1 cellular context compared by ENCODE assay signal in the genomic region with DNA sequence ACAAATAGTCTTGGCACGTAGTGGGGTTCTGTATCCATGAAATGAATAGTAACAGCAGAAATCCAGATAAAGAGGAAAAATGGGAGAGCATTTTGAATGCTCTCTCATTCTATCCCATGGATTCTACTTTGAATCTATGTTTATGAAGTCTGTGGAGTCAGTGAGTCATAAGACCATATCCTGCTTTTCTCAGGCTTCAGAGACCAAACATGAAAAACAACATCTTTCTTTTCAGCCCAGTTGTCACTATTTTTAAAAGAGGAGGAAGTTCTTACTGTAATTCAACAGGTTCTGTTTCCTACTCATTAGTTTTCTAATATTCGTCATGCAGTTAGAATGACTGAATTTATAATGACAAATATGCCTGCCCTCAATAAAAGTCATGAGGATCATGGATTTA.
TF ChIP-seq lines count a peak whose summit lies in the region.

No MANE protein-coding gene starts in this region.

TF ChIP-seq in endothelial cell of umbilical vein, 7 proteins besides CTCF, POLR2A, EP300 and RAD21:
- TF ChIP-seq MYC (IDR thresholded peaks at IDR 0.05; ENCODE audit: low read depth, low read length) (no peak), FOS (IDR thresholded peaks at IDR 0.05; ENCODE audit: borderline replicate concordance, insufficient read depth, low read length) (peak; percentile 96), POLR2AphosphoS5 (IDR thresholded peaks at IDR 0.05; ENCODE audit: insufficient read depth, low read depth, low read length) (peak; percentile 39), JUN (IDR thresholded peaks at IDR 0.05; ENCODE audit: borderline replicate concordance, insufficient read depth, insufficient read length, low read depth) (peak; percentile 94)
